ENCODE assay signal across 8 cellular contexts in genomic region chr9:94165592-94166236, GRCh38.
A peak's percentile ranks its signal among the peaks of the same experiment; 100 is the strongest.
DNase-seq lines count a peak whose midpoint lies in the region; ATAC-seq, FAIRE-seq and TF ChIP-seq lines count a peak whose summit lies in the region.

No MANE protein-coding gene starts in this region.

- H3K4me3 Mint-ChIP-seq in activated CD4-positive, alpha-beta T cell treated with anti-CD3 and anti-CD28 coated beads for 36 hours = peak overlapping the region; percentile 73

- intact Hi-C loops in activated CD4-positive, alpha-beta T cell treated with anti-CD3 and anti-CD28 coated beads for 36 hours (cut with DNase I, micrococcal nuclease) = loop anchor here (1.0 to 10.0 kb wide), 13 partner anchors 14 to 1495 kb away; partner anchors contain the start of genes FAM120A (in 2 of the 2), ZNF169 (in 2 of the 2), BICD2 (in 1 of the 2) and FAM120AOS (in 1 of the 2)

- H3K4me1 Mint-ChIP-seq in activated CD4-positive, alpha-beta T cell treated with anti-CD3 and anti-CD28 coated beads for 36 hours = peaks cover 32% of the 10 kb centered on the region

- H3K27me3 Mint-ChIP-seq in activated CD4-positive, alpha-beta T cell treated with anti-CD3 and anti-CD28 coated beads for 36 hours = no peaks in the 10 kb centered on the region

- no peaks in the 10 kb centered on the region for H3K9me3 Mint-ChIP-seq in activated CD4-positive, alpha-beta T cell treated with anti-CD3 and anti-CD28 coated beads for 36 hours (ENCODE audit: low read depth)

- CTCF ChIA-PET in activated CD4-positive, alpha-beta T cell treated with anti-CD3 and anti-CD28 coated beads for 36 hours (lab: Charles Lee) = no interaction called here

- POLR2A ChIA-PET in activated CD4-positive, alpha-beta T cell treated with anti-CD3 and anti-CD28 coated beads for 36 hours (lab: Charles Lee) = interaction anchor here (0.6 to 0.8 kb wide), 2 partner anchors 12 to 1460 kb away, joined by 5 to 6 read pairs; no protein-coding TSS in a partner anchor

- DNase-seq in AG10803 (ENCODE audit: low read depth) = peak; percentile 99
- DNase-seq in GM19239 (ENCODE audit: insufficient read length, low spot score) = peak; percentile 91
- peak; percentile 95 for DNase-seq in NCI-H510A treated with DMSO at 0.1 percent for 48 hours (lab: John Stamatoyannopoulos, UW)
- DNase-seq in activated CD4-positive, alpha-beta T cell treated with anti-CD3 and anti-CD28 coated beads for 36 hours = peak; percentile 97
- DNase-seq in choroid plexus epithelial cell (ENCODE audit: low read depth) = peak; percentile 100
- peak; percentile 97 for DNase-seq in kidney glomerular epithelial cell (lab: John Stamatoyannopoulos, UW)
- DNase-seq in stimulated activated CD4-positive, alpha-beta T cell treated with anti-CD3 and anti-CD28 coated beads, Interleukin-15, amount 100 ng/mL, for 48 hours (ENCODE audit: low read depth in 2 of 2) = peak; percentile 94 to 95

- H3K27ac Mint-ChIP-seq in activated CD4-positive, alpha-beta T cell treated with anti-CD3 and anti-CD28 coated beads for 36 hours = peak overlapping the region; percentile 91

- peak; percentile 93 for FAIRE-seq in GM19239 (lab: Jason Lieb, UNC)

- peaks cover 25% of the 10 kb centered on the region for H3K36me3 Mint-ChIP-seq in activated CD4-positive, alpha-beta T cell treated with anti-CD3 and anti-CD28 coated beads for 36 hours (ENCODE audit: low read depth)

- peak; percentile 84 for ATAC-seq in HG03442 (IDR thresholded peaks at IDR 0.05; ENCODE audit: unreplicated experiment)
- peak; percentile 92 for ATAC-seq in activated CD4-positive, alpha-beta T cell treated with anti-CD3 and anti-CD28 coated beads for 36 hours

- no peak for TF ChIP-seq CTCF in AG10803 (conservative IDR thresholded peaks at IDR 0.05; ENCODE audit: low read length)
- no peak for TF ChIP-seq CTCF in choroid plexus epithelial cell (conservative IDR thresholded peaks at IDR 0.05; ENCODE audit: low read depth, low read length)

- H3K4me3 ChIP-seq in AG10803 (ENCODE audit: low read length) = peak overlapping the region; percentile 56
- peak overlapping the region; percentile 84 for H3K4me3 ChIP-seq in choroid plexus epithelial cell (ENCODE audit: low read depth, low read length)

Comparison
In these comparisons a context has a peak if more than half of its experiments do, and no peak if none do; other contexts are left out.
1. Peak in every context shown above with its lines: DNase-seq, ATAC-seq and H3K4me3 ChIP-seq.